Comparison of ENCODE assay signal across 20 cellular contexts in genomic region chr11:9625728-9626127, GRCh38. TPM values are rescaled to one million over a fixed set of nuclear protein-coding genes. Genes with fewer than 3 reads are reported as not detected.
DNase-seq lines count a peak whose midpoint lies in the region; ATAC-seq, FAIRE-seq and TF ChIP-seq lines count a peak whose summit lies in the region.
"Had no signal": no experiment of that assay in that cellular context is flagged by ENCODE, and none has a peak within 500 bp of the region (broad histone marks: within the 10 kb centered on the region; RNA-seq: fewer than 3 reads in every experiment).

No MANE protein-coding gene starts in this region.

- 0 out of 2 replicates have a peak overlapping the region, but pooled peaks have one; percentile 27 for H2BK12ac ChIP-seq in H1 (ENCODE audit: low read depth, low read length)

- no peaks in the 10 kb centered on the region for H3K79me2 ChIP-seq in H1 (ENCODE audit: control insufficient read depth in 1 of 2, insufficient read depth in 2 of 2, low read length in 2 of 2)
- H3K79me2 ChIP-seq in neural cell (replicated peaks; ENCODE audit: insufficient read depth, low read length) = no peaks in the 10 kb centered on the region

- TF ChIP-seq RAD21 in H1 (IDR thresholded peaks at IDR 0.05 in 1 of 2, conservative IDR thresholded peaks at IDR 0.05 in 1 of 2; ENCODE audit: low read depth in 2 of 2, low read length in 2 of 2) (no peak), neural cell (conservative IDR thresholded peaks at IDR 0.05) (no peak)

- no peak overlapping the region for H3K56ac ChIP-seq in H1 (replicated peaks; ENCODE audit: insufficient read length, low read depth, low read length)

- H3K4me1 ChIP-seq in H1 (replicated peaks in 1 of 4; ENCODE audit: control insufficient read depth in 3 of 4, insufficient read depth in 4 of 4, low read length in 3 of 4) = peaks cover 4 to 26% (median 18%) of the 10 kb centered on the region in 4 experiments

- no peak overlapping the region for H3K23ac ChIP-seq in H1 (ENCODE audit: insufficient read length)

- POLR2A ChIA-PET in H1 (lab: Charles Lee; ENCODE audit: partially characterized antibody) = interaction anchor here (1.0 to 1.6 kb wide), 6 partner anchors 8 to 679 kb away, joined by 3 to 7 read pairs (median 4); partner anchors contain the start of gene ADM

- H2AK5ac ChIP-seq in H1 (ENCODE audit: low read depth, low read length) = no peak overlapping the region

- DNase-seq in CD1c-positive myeloid dendritic cell (ENCODE audit: extremely low spot score) = peak; percentile 89
- peak; percentile 45 for DNase-seq in OCI-M1 (lab: John Stamatoyannopoulos, UW)
- no peak for DNase-seq in H1 (ENCODE audit: low read depth in 1 of 2, low spot score in 2 of 2)
- no peak for DNase-seq in sciatic nerve (ENCODE audit: low spot score)
- no peak for DNase-seq in activated naive CD4-positive, alpha-beta T cell (lab: John Stamatoyannopoulos, UW)
- DNase-seq in SHP77 (lab: John Stamatoyannopoulos, UW) = no peak
- no peak for DNase-seq in NCI-H748 (lab: John Stamatoyannopoulos, UW; ENCODE audit: unreplicated experiment)
- DNase-seq: activated CD4-positive, CD25-positive, alpha-beta regulatory T cell; activated naive CD4-positive, alpha-beta T cell treated with anti-CD3 and anti-CD28 coated beads, Interleukin-2, amount 50 U/mL, for 16 hours; activated T-cell treated with anti-CD3 and anti-CD28 coated beads, Interleukin-2, amount 50 U/mL, for 24 hours; Calu3; caudate nucleus; effector CD8-positive, alpha-beta T cell; EL; IMR-90; NCI-H146; NCI-H748 treated with DMSO at 0.1 percent for 48 hours; occipital lobe had no signal

- intact Hi-C loops in sciatic nerve (cut with DNase I) = no loop called here

- H3K4me3 ChIP-seq in H1 (ENCODE audit: extremely low read depth in 1 of 4, insufficient read depth in 2 of 4, low read depth in 3 of 4, low read length in 4 of 4) (no peak overlapping the region), neural cell (ENCODE audit: low read length) (no peak overlapping the region)
- H3K4me3 ChIP-seq: BLaER1 treated with 17β-estradiol and CSF1 and Interleukin-3, amounts not matched to agents 10 nM and 100 nM had no signal

- H2BK15ac ChIP-seq in H1 (ENCODE audit: low read length) = peak overlapping the region; percentile 47; the same call in 1 of the 2 replicates

- H2BK120ac ChIP-seq in H1 (replicated peaks; ENCODE audit: low read depth, low read length) = peak overlapping the region; percentile 74

- no peak overlapping the region for H3K14ac ChIP-seq in H1 (ENCODE audit: insufficient read length)

- H3K36me3 ChIP-seq in H1 (ENCODE audit: control insufficient read depth in 2 of 4, insufficient read depth in 4 of 4, low read length in 3 of 4) (no peaks in the 10 kb centered on the region), neural cell (ENCODE audit: insufficient read depth, low read length) (no peaks in the 10 kb centered on the region)
- H3K36me3 ChIP-seq: BLaER1 treated with 17β-estradiol and CSF1 and Interleukin-3, amounts not matched to agents 10 nM and 100 nM had no signal

- H3K4me2 ChIP-seq in H1 (ENCODE audit: insufficient read depth in 1 of 2, low read depth in 2 of 2, low read length in 2 of 2) (peak overlapping the region in 1 of 2 experiments; percentile 64; a peak in 1 of 4 replicates), neural cell (ENCODE audit: low read length) (peak overlapping the region; percentile 7)

- no peak overlapping the region for H4K8ac ChIP-seq in H1 (ENCODE audit: extremely low read depth, insufficient read depth, low read length)

- H3K9me2 ChIP-seq in neural cell (ENCODE audit: insufficient read depth, low read length) = no peaks in the 10 kb centered on the region

- H3K79me1 ChIP-seq in H1 (ENCODE audit: low read depth, low read length) = no peaks in the 10 kb centered on the region

- no peak overlapping the region for H4K5ac ChIP-seq in H1 (ENCODE audit: insufficient read length, low read depth, low read length)

- H3K27me3 ChIP-seq in H1 (replicated peaks in 1 of 4; ENCODE audit: control insufficient read depth in 3 of 4, extremely low read depth in 1 of 4, insufficient read depth in 3 of 4, low read length in 3 of 4) (no peaks in the 10 kb centered on the region), neural cell (ENCODE audit: insufficient read depth, low read depth, low read length) (no peaks in the 10 kb centered on the region)
- H3K27me3 ChIP-seq: BLaER1 treated with 17β-estradiol and CSF1 and Interleukin-3, amounts not matched to agents 10 nM and 100 nM had no signal

- H2BK20ac ChIP-seq in H1 (ENCODE audit: low read length) = peak overlapping the region; percentile 28

- no peak for FAIRE-seq in H1 (lab: Jason Lieb, UNC)

- H3F3A ChIP-seq in neural cell (ENCODE audit: insufficient read depth, low read length, poor library complexity, severe bottlenecking) = no peaks in the 10 kb centered on the region

- H3K9me3 ChIP-seq in H1 (ENCODE audit: insufficient read depth in 2 of 2, low read depth in 1 of 2, low read length in 1 of 2) = no peaks in the 10 kb centered on the region; a peak in 1 of 4 replicates
- H3K9me3 ChIP-seq in neural cell (ENCODE audit: low read length) = no peaks in the 10 kb centered on the region

- no peak for TF ChIP-seq POLR2A in H1 (IDR thresholded peaks at IDR 0.05; ENCODE audit: control extremely low read depth in 1 of 2, low read depth in 2 of 2, low read length in 2 of 2)

- 58% methylated on average over 3 of the region's 3 CpGs; no CpG with 5 or more reads in 1 of the 2 experiments for WGBS in H1 (ENCODE audit: extremely low coverage in 1 of 2, insufficient coverage in 1 of 2, insufficient read length in 1 of 2, insufficient replicate concordance in 2 of 2, low coverage in 1 of 2, low lambda C conversion rate in 2 of 2, missing lambda C conversion rate in 1 of 2), 2 experiments

- no peak overlapping the region for H3K18ac ChIP-seq in H1 (ENCODE audit: extremely low read depth, low read length)

- no peak for ATAC-seq in sciatic nerve

- no peak for TF ChIP-seq CTCF in H1 (IDR thresholded peaks at IDR 0.05; ENCODE audit: control extremely low read depth in 1 of 3, insufficient read depth in 1 of 3, low read depth in 1 of 3, low read length in 3 of 3)
- TF ChIP-seq CTCF in neural cell (IDR thresholded peaks at IDR 0.05; ENCODE audit: poor library complexity, severe bottlenecking) = no peak

- CTCF ChIA-PET in H1 (lab: Charles Lee; ENCODE audit: partially characterized antibody) = interaction anchor here (1.0 to 2.4 kb wide), 2 partner anchors 12 to 38 kb away, joined by 3 to 12 read pairs; partner anchors contain the start of gene SWAP70

- H4K20me1 ChIP-seq in H1 (replicated peaks in 1 of 2; ENCODE audit: control insufficient read depth in 1 of 2, insufficient read depth in 2 of 2, low read length in 2 of 2) = no peaks in the 10 kb centered on the region
- no peaks in the 10 kb centered on the region for H4K20me1 ChIP-seq in neural cell (ENCODE audit: insufficient read depth)
- H4K20me1 ChIP-seq: BLaER1 treated with 17β-estradiol and CSF1 and Interleukin-3, amounts not matched to agents 10 nM and 100 nM had no signal

- no peak overlapping the region; a peak in 1 of 7 replicates for H3K9ac ChIP-seq in H1 (replicated peaks in 1 of 4; ENCODE audit: extremely low read depth in 1 of 4, low read depth in 3 of 4, low read length in 3 of 4)
- no peak overlapping the region for H3K9ac ChIP-seq in neural cell (ENCODE audit: low read length)
- H3K9ac ChIP-seq: BLaER1 treated with 17β-estradiol and CSF1 and Interleukin-3, amounts not matched to agents 10 nM and 100 nM had no signal

- peak overlapping the region; percentile 5 for H4K91ac ChIP-seq in H1 (replicated peaks; ENCODE audit: insufficient read length, low read length)

- H3K23me2 ChIP-seq in H1 (ENCODE audit: low read depth, low read length) = no peaks in the 10 kb centered on the region; the same call in 1 of the 2 replicates

- TF ChIP-seq EP300 in H1 (IDR thresholded peaks at IDR 0.05; ENCODE audit: borderline replicate concordance in 1 of 2, low read depth in 2 of 2, low read length in 2 of 2) (no peak), neural cell (conservative IDR thresholded peaks at IDR 0.05; ENCODE audit: poor library complexity, severe bottlenecking) (no peak)

- peak overlapping the region; percentile 46; the same call in 1 of the 2 replicates for H2AFZ ChIP-seq in H1 (ENCODE audit: low read length)
- H2AFZ ChIP-seq in neural cell (ENCODE audit: low read depth, low read length) = no peak overlapping the region

- peak overlapping the region; percentile 0 for H3K4ac ChIP-seq in H1 (replicated peaks; ENCODE audit: insufficient read length, low read depth, low read length)

- H3K27ac ChIP-seq in H1 (ENCODE audit: low read depth, low read length) = no peak overlapping the region
- H3K27ac ChIP-seq in neural cell (ENCODE audit: low read length) = no peak overlapping the region
- H3K27ac ChIP-seq: BLaER1 treated with 17β-estradiol and CSF1 and Interleukin-3, amounts not matched to agents 10 nM and 100 nM had no signal

- peak overlapping the region; percentile 84 for H2BK5ac ChIP-seq in H1 (ENCODE audit: low read depth, low read length)

TF ChIP-seq in H1, 55 proteins besides CTCF, POLR2A, EP300 and RAD21 (continues in another document):
- no peak for TF ChIP-seq RFX5 (IDR thresholded peaks at IDR 0.05; ENCODE audit: borderline replicate concordance, low read depth, low read length)

RNA-seq across cellular contexts. Expression of gene SWAP70, which starts 38.1 kb away (rescaled TPM):
- total RNA-seq in H1 (2021; fragmentation: NEBNext Ultra II Directional; extraction: Animal tissue kit (Norgen Biotek cat#: 25700)) = 37.5 TPM in 2 replicates
- polyA plus RNA-seq in H1 (2011; rRNA removed) (9.8 and 14.8 TPM in 2 replicates), neural cell (1.4 and 1.8 TPM in 2 replicates)
- 17.2 TPM for polyA plus RNA-seq in H1 (2011; cell fraction: cytosol; rRNA removed)
- polyA plus RNA-seq in H1 (2011; cell fraction: nucleus; rRNA removed) = 5.7 TPM
- 20.1 to 31.4 TPM (median 23.6 TPM) in 4 replicates for polyA plus RNA-seq in H1 (2012, experiment 1 of 2)
- 1.9 TPM for polyA plus RNA-seq in H1 (2012, experiment 2 of 2)
- 23.1 TPM for polyA plus RNA-seq in H1 (2013, experiment 1 of 2)
- 23.0 TPM for polyA plus RNA-seq in H1 (2013, experiment 2 of 2)
- 20.3 and 20.4 TPM in 2 replicates for polyA minus RNA-seq in H1 (2011; rRNA and poly(A)+ RNA removed)
- polyA minus RNA-seq in H1 (2011; cell fraction: cytosol; rRNA and poly(A)+ RNA removed) = 16.1 TPM
- 18.2 TPM for polyA minus RNA-seq in H1 (2011; cell fraction: nucleus; rRNA and poly(A)+ RNA removed)
- polyA minus RNA-seq in neural cell = 3.4 and 4.4 TPM in 2 replicates
- total RNA-seq in sciatic nerve = 90.1 TPM

RNA-seq across cellular contexts. Expression of gene WEE1, which starts 52.3 kb away (rescaled TPM):
- 115 and 120 TPM in 2 replicates for total RNA-seq in H1 (2021; fragmentation: NEBNext Ultra II Directional; extraction: Animal tissue kit (Norgen Biotek cat#: 25700))
- polyA plus RNA-seq in H1 (2011; rRNA removed) = 22.6 and 40.8 TPM in 2 replicates
- polyA plus RNA-seq in H1 (2011; cell fraction: cytosol; rRNA removed) = 49.2 TPM
- 21.5 TPM for polyA plus RNA-seq in H1 (2011; cell fraction: nucleus; rRNA removed)
- polyA plus RNA-seq in H1 (2012, experiment 1 of 2) = 55.4 to 89.1 TPM (median 63.7 TPM) in 4 replicates
- 19.5 TPM for polyA plus RNA-seq in H1 (2012, experiment 2 of 2)
- polyA plus RNA-seq in H1 (2013, experiment 1 of 2) = 55.2 TPM
- polyA plus RNA-seq in H1 (2013, experiment 2 of 2) = 53.3 TPM
- polyA minus RNA-seq in H1 (2011; rRNA and poly(A)+ RNA removed) = 48.9 and 53.0 TPM in 2 replicates
- polyA minus RNA-seq in H1 (2011; cell fraction: cytosol; rRNA and poly(A)+ RNA removed) = 37.4 TPM
- 91.8 TPM for polyA minus RNA-seq in H1 (2011; cell fraction: nucleus; rRNA and poly(A)+ RNA removed)
- polyA plus RNA-seq in neural cell = 8.4 and 16.0 TPM in 2 replicates
- 10.2 and 11.0 TPM in 2 replicates for polyA minus RNA-seq in neural cell
- total RNA-seq in sciatic nerve = 13.8 TPM

Comparison
In these comparisons a context has a peak if more than half of its experiments do, and no peak if none do; other contexts are left out.
1. DNase-seq: peak in CD1c-positive myeloid dendritic cell (single experiment) and OCI-M1 (single experiment); none in H1 (0 of 2), sciatic nerve (single experiment), activated naive CD4-positive, alpha-beta T cell (0 of 4), SHP77 (0 of 2) and NCI-H748 (single experiment).